ENCODE assay signal across 8 cellular contexts in genomic region chrX:46376246-46376885, GRCh38.
DNase-seq lines count a peak whose midpoint lies in the region; ATAC-seq and FAIRE-seq lines count a peak whose summit lies in the region.

No MANE protein-coding gene starts in this region.

- no peak for FAIRE-seq in small intestine (lab: Jason Lieb, UNC)

- ATAC-seq in natural killer cell treated with Interleukin-12 subunit alpha and Interleukin-12 subunit beta and Interleukin-15 and Interleukin-18, amount 100 ng/mL, for 72 hours: no peak

- no peak overlapping the region for H3K27ac Mint-ChIP-seq in natural killer cell treated with Interleukin-12 subunit alpha and Interleukin-12 subunit beta and Interleukin-15 and Interleukin-18, amount 100 ng/mL, for 72 hours

- H3K36me3 Mint-ChIP-seq in natural killer cell treated with Interleukin-12 subunit alpha and Interleukin-12 subunit beta and Interleukin-15 and Interleukin-18, amount 100 ng/mL, for 72 hours: no peaks in the 10 kb centered on the region

- H3K27me3 ChIP-seq in small intestine (ENCODE audit: control insufficient read depth in 2 of 2, insufficient read depth in 2 of 2, low read length in 2 of 2): no peaks in the 10 kb centered on the region

- DNase-seq in SHP77 (lab: John Stamatoyannopoulos, UW) (peak; percentile 0 to 3), SHP77 treated with DMSO at 0.1 percent for 48 hours (lab: John Stamatoyannopoulos, UW) (no peak), NCI-H146 (lab: John Stamatoyannopoulos, UW) (peak; percentile 59), foreskin melanocyte (peak; percentile 46), small intestine (peak; percentile 71), NCI-H128 (lab: John Stamatoyannopoulos, UW; ENCODE audit: unreplicated experiment) (no peak)
- DNase-seq in activated T-cell treated with anti-CD3 and anti-CD28 coated beads, Interleukin-2, amount 50 U/mL, for 48 hours: peak; percentile 16 to 35
- DNase-seq in natural killer cell treated with Interleukin-12 subunit alpha and Interleukin-12 subunit beta and Interleukin-15 and Interleukin-18, amount 100 ng/mL, for 72 hours (ENCODE audit: low spot score): no peak

- H3K36me3 ChIP-seq in small intestine (ENCODE audit: control insufficient read depth in 2 of 2, insufficient read depth in 2 of 2, low read length in 2 of 2): no peaks in the 10 kb centered on the region

- peaks cover 0 to 4% of the 10 kb centered on the region in 2 donors for H3K4me1 Mint-ChIP-seq in natural killer cell treated with Interleukin-12 subunit alpha and Interleukin-12 subunit beta and Interleukin-15 and Interleukin-18, amount 100 ng/mL, for 72 hours (ENCODE audit: low read depth in 2 of 2)

- H3K9me3 ChIP-seq in small intestine (ENCODE audit: control insufficient read depth, low read depth): no peaks in the 10 kb centered on the region

- no peak overlapping the region for H3K27ac ChIP-seq in small intestine (ENCODE audit: low read depth in 1 of 2, low read length in 1 of 2)

- 11 to 36% (median 32%) methylated on average over 4 of the region's 4 CpGs for WGBS in small intestine, 3 donors

- H3K4me1 ChIP-seq in small intestine (ENCODE audit: control insufficient read depth in 2 of 2, insufficient read depth in 1 of 2, low read depth in 1 of 2, low read length in 1 of 2): no peaks in the 10 kb centered on the region

- no peaks in the 10 kb centered on the region for H3K9me3 Mint-ChIP-seq in natural killer cell treated with Interleukin-12 subunit alpha and Interleukin-12 subunit beta and Interleukin-15 and Interleukin-18, amount 100 ng/mL, for 72 hours

- no peak overlapping the region for H3K4me3 ChIP-seq in small intestine (ENCODE audit: low read depth in 1 of 2, low read length in 2 of 2)

- no peak overlapping the region for H3K4me3 Mint-ChIP-seq in natural killer cell treated with Interleukin-12 subunit alpha and Interleukin-12 subunit beta and Interleukin-15 and Interleukin-18, amount 100 ng/mL, for 72 hours

- peaks cover 11 to 16% of the 10 kb centered on the region in 2 donors for H3K27me3 Mint-ChIP-seq in natural killer cell treated with Interleukin-12 subunit alpha and Interleukin-12 subunit beta and Interleukin-15 and Interleukin-18, amount 100 ng/mL, for 72 hours

Comparison
In these comparisons a context has a peak if more than half of its experiments do, and no peak if none do; other contexts are left out.
1. DNase-seq: peak in SHP77 (2 of 2), NCI-H146 (single experiment), activated T-cell treated with anti-CD3 and anti-CD28 coated beads, Interleukin-2, amount 50 U/mL, for 48 hours (2 of 2), foreskin melanocyte (single experiment) and small intestine (single experiment); none in SHP77 treated with DMSO at 0.1 percent for 48 hours (single experiment), natural killer cell treated with Interleukin-12 subunit alpha and Interleukin-12 subunit beta and Interleukin-15 and Interleukin-18, amount 100 ng/mL, for 72 hours (single experiment) and NCI-H128 (single experiment).